ENCODE assay signal across 12 cellular contexts in genomic region chr10:73232887-73233286, GRCh38. TPM values are rescaled to one million over a fixed set of nuclear protein-coding genes. Genes with fewer than 3 reads are reported as not detected.
A peak's percentile ranks its signal among the peaks of the same experiment; 100 is the strongest.
DNase-seq lines count a peak whose midpoint lies in the region; ATAC-seq and TF ChIP-seq lines count a peak whose summit lies in the region.
"Had no signal": no experiment of that assay in that cellular context is flagged by ENCODE, and none has a peak within 500 bp of the region (broad histone marks: within the 10 kb centered on the region; RNA-seq: fewer than 3 reads in every experiment).

No MANE protein-coding gene starts in this region.

- no peak overlapping the region for H3K4me3 Mint-ChIP-seq in type B pancreatic cell

- H2AFZ ChIP-seq in OCI-LY1 (ENCODE audit: low read length): no peak overlapping the region

- H3K27ac ChIP-seq in left ventricle myocardium inferior (replicated peaks) (peak overlapping the region; percentile 31), right cardiac atrium (ENCODE audit: low read length) (no peak overlapping the region), OCI-LY1 (ENCODE audit: low read depth, low read length, poor library complexity, severe bottlenecking) (no peak overlapping the region)

- H3K4me3 ChIP-seq in left ventricle myocardium inferior (no peak overlapping the region), right cardiac atrium (ENCODE audit: low read length) (no peak overlapping the region), OCI-LY1 (ENCODE audit: low read depth, low read length, poor library complexity, severe bottlenecking) (no peak overlapping the region)

- H4K20me1 ChIP-seq in OCI-LY1 (ENCODE audit: insufficient read depth, low read length): no peaks in the 10 kb centered on the region

- H3K9me2 ChIP-seq in OCI-LY1 (ENCODE audit: low read depth, low read length): no peaks in the 10 kb centered on the region

- H3K4me1 ChIP-seq in left ventricle myocardium inferior (peaks cover 18% of the 10 kb centered on the region), right cardiac atrium (ENCODE audit: control insufficient read depth, insufficient read depth, low read length) (no peaks in the 10 kb centered on the region), OCI-LY1 (ENCODE audit: insufficient read depth, low read length, severe bottlenecking) (no peaks in the 10 kb centered on the region)

- no peaks in the 10 kb centered on the region for H3K79me2 ChIP-seq in OCI-LY1 (ENCODE audit: insufficient read depth, low read length)

- DNase-seq in left ventricle myocardium inferior: no peak
- no peak for DNase-seq in right cardiac atrium
- peak; percentile 46 for DNase-seq in ecto neural progenitor cell (ENCODE audit: low spot score)
- no peak for DNase-seq in type B pancreatic cell (ENCODE audit: extremely low spot score, unreplicated experiment)
- no peak for DNase-seq in T1000 (lab: John Stamatoyannopoulos, UW)
- DNase-seq: activated effector memory CD4-positive, alpha-beta T cell treated with anti-CD3 and anti-CD28 coated beads, Interleukin-2, amount 50 U/mL, for 16 hours; caudate nucleus; NCI-H510A had no signal

- 91% methylated on average over 8 of the region's 8 CpGs for WGBS in right cardiac atrium

- H3K27ac Mint-ChIP-seq in type B pancreatic cell: no peak overlapping the region

- H3K4me2 ChIP-seq in OCI-LY1 (ENCODE audit: low read length): no peak overlapping the region

- H3K27me3 ChIP-seq in left ventricle myocardium inferior (ENCODE audit: low read depth) (no peaks in the 10 kb centered on the region), right cardiac atrium (ENCODE audit: control insufficient read depth, insufficient read depth) (no peaks in the 10 kb centered on the region), OCI-LY1 (ENCODE audit: insufficient read depth, low read length) (no peaks in the 10 kb centered on the region)

- H3K4me1 Mint-ChIP-seq in type B pancreatic cell (ENCODE audit: unreplicated experiment): no peaks in the 10 kb centered on the region

- H3K36me3 Mint-ChIP-seq in type B pancreatic cell: peaks cover 10% of the 10 kb centered on the region

- TF ChIP-seq CTCF in left ventricle myocardium inferior (IDR thresholded peaks at IDR 0.05; ENCODE audit: borderline replicate concordance) (no peak), OCI-LY1 (IDR thresholded peaks at IDR 0.05; ENCODE audit: low read length) (peak; percentile 65), type B pancreatic cell (conservative IDR thresholded peaks at IDR 0.05) (peak; percentile 56)

- H3K27me3 Mint-ChIP-seq in type B pancreatic cell: no peaks in the 10 kb centered on the region

- no peaks in the 10 kb centered on the region for H3K9me3 Mint-ChIP-seq in type B pancreatic cell

- H3K36me3 ChIP-seq in left ventricle myocardium inferior (peaks cover 28% of the 10 kb centered on the region), OCI-LY1 (ENCODE audit: insufficient read depth, low read length) (peaks cover 33% of the 10 kb centered on the region)

- no peaks in the 10 kb centered on the region for H3F3A ChIP-seq in OCI-LY1 (ENCODE audit: insufficient read depth, low read length)

- intact Hi-C loops in left ventricle myocardium inferior (cut with micrococcal nuclease) (no loop called here), right cardiac atrium (cut with DNase I) (no loop called here)

- H3K9ac ChIP-seq in OCI-LY1 (ENCODE audit: low read length): no peak overlapping the region

- ATAC-seq in right cardiac atrium (no peak), HG02759 (IDR thresholded peaks at IDR 0.05; ENCODE audit: unreplicated experiment) (no peak), GM18858 (IDR thresholded peaks at IDR 0.05; ENCODE audit: unreplicated experiment) (no peak)
- ATAC-seq: activated CD4-positive, CD25-positive, alpha-beta regulatory T cell treated with anti-CD3 and anti-CD28 coated beads, Interleukin-2, amount 50 U/mL, for 24 hours had no signal

- H3K9me3 ChIP-seq in left ventricle myocardium inferior (replicated peaks): no peaks in the 10 kb centered on the region
- no peaks in the 10 kb centered on the region for H3K9me3 ChIP-seq in right cardiac atrium (ENCODE audit: control insufficient read depth, low read length)
- no peaks in the 10 kb centered on the region for H3K9me3 ChIP-seq in OCI-LY1 (ENCODE audit: low read length)

RNA-seq across cellular contexts. Expression of gene DNAJC9, which starts 14.2 kb away (rescaled TPM):
- total RNA-seq in left ventricle myocardium inferior (8.6 TPM), right cardiac atrium (10 to 100 TPM in 2 of 4 donors, 1 to 10 TPM in 2; 7.9 to 10.6 (median 10.2) TPM), type B pancreatic cell (ENCODE audit: low replicate concordance) (28.6 and 41.8 TPM in 2 replicates)
- polyA plus RNA-seq in right cardiac atrium: 6.5 TPM

RNA-seq across cellular contexts. Expression of gene MRPS16, which starts 19.6 kb away (rescaled TPM):
- total RNA-seq in left ventricle myocardium inferior (102 TPM), right cardiac atrium (10 to 100 TPM; 66.9 to 85.1 (median 79.3) TPM), type B pancreatic cell (ENCODE audit: low replicate concordance) (107 and 115 TPM in 2 replicates)
- polyA plus RNA-seq in right cardiac atrium: 80.0 TPM
